In the genomic region with DNA sequence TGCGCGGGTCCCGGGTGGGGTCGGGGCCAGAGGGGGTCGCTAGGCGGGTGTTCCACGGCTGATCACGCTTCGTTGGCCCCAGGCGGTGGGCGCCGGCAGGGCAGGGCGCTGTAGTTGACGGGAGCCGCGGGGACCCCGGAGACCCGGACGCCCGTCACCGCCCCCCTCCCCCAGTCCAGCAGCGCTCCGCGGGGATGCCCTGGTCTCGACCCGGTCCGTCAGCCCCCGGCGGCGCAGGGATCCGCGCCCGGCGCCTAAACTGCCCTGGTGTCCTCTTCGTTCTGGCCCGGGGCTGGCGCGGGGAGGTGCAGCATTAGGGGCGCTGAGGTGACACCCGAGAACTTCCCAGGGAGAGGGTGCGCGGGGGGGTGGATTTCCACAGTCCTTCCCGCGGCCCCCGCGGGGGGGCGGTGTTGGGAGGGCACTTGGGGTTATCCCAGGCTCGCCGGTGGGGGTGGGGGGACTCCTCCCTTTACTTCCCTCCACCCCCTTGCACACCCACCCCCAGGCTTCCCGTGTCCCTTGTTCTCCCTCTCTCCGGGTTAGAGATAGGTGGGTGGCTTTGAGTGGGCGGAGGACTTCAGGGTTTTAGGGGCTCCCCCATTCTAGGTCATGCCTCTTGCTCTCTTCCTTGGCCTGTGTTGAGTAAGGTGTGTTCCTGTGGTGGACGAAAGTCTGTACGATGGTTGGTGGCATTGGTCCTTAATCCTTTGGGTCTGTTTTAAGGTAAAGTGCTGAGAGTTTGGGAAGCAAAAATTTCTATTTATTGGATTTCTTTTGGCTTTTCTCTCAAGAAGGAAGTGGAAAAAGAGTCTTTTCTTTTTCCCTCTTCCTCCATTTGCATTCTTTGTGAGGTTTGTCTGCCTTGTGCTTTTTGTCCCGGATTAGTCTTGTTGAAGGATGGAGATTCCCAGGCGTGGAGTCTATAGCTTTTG, we compare ENCODE assay signal across 8 cellular contexts. TPM values are rescaled to one million over a fixed set of nuclear protein-coding genes. Genes with fewer than 3 reads are reported as not detected.
DNase-seq lines count a peak whose midpoint lies in the region; ATAC-seq and TF ChIP-seq lines count a peak whose summit lies in the region.

No MANE protein-coding gene starts in this region.

- H2BK120ac ChIP-seq in IMR-90 (ENCODE audit: low read depth, low read length): peak overlapping the region; percentile 76

- no TSS peak for BruUV-seq in IMR-90 (replicated peaks; lab: Mats Ljungman, UMichigan)

- peak overlapping the region; percentile 92 to 98 (median 94) for H3K4me3 Mint-ChIP-seq in CD4-positive, CD25-positive, alpha-beta regulatory T cell

- H3K36me3 ChIP-seq in CD4-positive, CD25-positive, alpha-beta regulatory T cell (ENCODE audit: control insufficient read depth, insufficient read depth, low read length): no peaks in the 10 kb centered on the region
- H3K36me3 ChIP-seq in IMR-90 (ENCODE audit: control insufficient read depth, insufficient read depth, low read length) (peaks cover 11% of the 10 kb centered on the region), adrenal gland (replicated peaks in 1 of 2) (no peaks in the 10 kb centered on the region), rectal smooth muscle tissue (ENCODE audit: control insufficient read depth, insufficient read depth, low read length) (peaks cover 2% of the 10 kb centered on the region), uterus (no peaks in the 10 kb centered on the region)

- H3K27me3 ChIP-seq in CD4-positive, CD25-positive, alpha-beta regulatory T cell (ENCODE audit: control insufficient read depth, insufficient read depth, low read length): no peaks in the 10 kb centered on the region
- H3K27me3 ChIP-seq in IMR-90 (ENCODE audit: control insufficient read depth, insufficient read depth, low read length): no peaks in the 10 kb centered on the region
- no peaks in the 10 kb centered on the region for H3K27me3 ChIP-seq in adrenal gland
- no peaks in the 10 kb centered on the region for H3K27me3 ChIP-seq in right cardiac atrium (ENCODE audit: control insufficient read depth, insufficient read depth)
- no peaks in the 10 kb centered on the region for H3K27me3 ChIP-seq in rectal smooth muscle tissue (ENCODE audit: control insufficient read depth, insufficient read depth, low read length)
- H3K27me3 ChIP-seq in uterus: no peaks in the 10 kb centered on the region

- H3K4me3 ChIP-seq in CD4-positive, CD25-positive, alpha-beta regulatory T cell (ENCODE audit: low read depth, low read length): peak overlapping the region; percentile 62
- H3K4me3 ChIP-seq in IMR-90 (ENCODE audit: insufficient read depth, low read depth, low read length) (peak overlapping the region; percentile 73), adrenal gland (peak overlapping the region; percentile 79 to 98 (median 90)), right cardiac atrium (ENCODE audit: low read length) (peak overlapping the region; percentile 85), rectal smooth muscle tissue (ENCODE audit: low read length) (peak overlapping the region; percentile 70), uterus (peak overlapping the region; percentile 78 to 93)

- TF ChIP-seq CTCF in IMR-90 (conservative IDR thresholded peaks at IDR 0.05; ENCODE audit: low read depth, low read length): peak; percentile 51
- TF ChIP-seq CTCF in adrenal gland (IDR thresholded peaks at IDR 0.05): peak in 4 of 6 experiments; percentile 12 to 20 (median 18)
- peak in 1 of 4 experiments; percentile 15 for TF ChIP-seq CTCF in uterus (IDR thresholded peaks at IDR 0.05)

- WGBS in IMR-90 (ENCODE audit: extremely low coverage in 2 of 2, insufficient read length in 1 of 2), 2 experiments: 0% methylated on average over 3 of the region's 56 CpGs; no CpG with 5 or more reads in 1 of the 2 experiments
- 1 to 5% (median 2%) methylated on average over 7 to 56 of the region's 56 CpGs for WGBS in adrenal gland, 4 donors
- 2% methylated on average over 56 of the region's 56 CpGs for WGBS in right cardiac atrium

- H3K4me1 ChIP-seq in CD4-positive, CD25-positive, alpha-beta regulatory T cell (ENCODE audit: control insufficient read depth, insufficient read depth, low read length, poor library complexity, severe bottlenecking): peaks cover 23% of the 10 kb centered on the region
- peaks cover 18% of the 10 kb centered on the region for H3K4me1 ChIP-seq in IMR-90 (ENCODE audit: control insufficient read depth, insufficient read depth, low read length)
- H3K4me1 ChIP-seq in adrenal gland (replicated peaks in 1 of 2): peaks cover 31 to 43% of the 10 kb centered on the region in 2 donors
- peaks cover 5% of the 10 kb centered on the region for H3K4me1 ChIP-seq in right cardiac atrium (ENCODE audit: control insufficient read depth, insufficient read depth, low read length)
- peaks cover 6% of the 10 kb centered on the region for H3K4me1 ChIP-seq in rectal smooth muscle tissue (ENCODE audit: control insufficient read depth, insufficient read depth, low read length)
- H3K4me1 ChIP-seq in uterus: peaks cover 3 to 4% of the 10 kb centered on the region in 2 donors

- 0 out of 2 replicates have a peak, but pooled peaks have one; percentile 12 for TF ChIP-seq RAD21 in IMR-90 (IDR thresholded peaks at IDR 0.05; ENCODE audit: low read length)

- peak overlapping the region; percentile 40; the same call in 1 of the 3 replicates for H2BK15ac ChIP-seq in IMR-90 (ENCODE audit: low read depth, low read length)

- H3K14ac ChIP-seq in IMR-90 (replicated peaks; ENCODE audit: low read depth, low read length): peak overlapping the region; percentile 97

- peak overlapping the region; percentile 94 for H3K4ac ChIP-seq in IMR-90 (ENCODE audit: low read depth, low read length)

- peak overlapping the region; percentile 94 for H3K9ac ChIP-seq in IMR-90 (ENCODE audit: low read depth, low read length)
- H3K9ac ChIP-seq in rectal smooth muscle tissue (ENCODE audit: low read length): peak overlapping the region; percentile 25

- peak overlapping the region; percentile 14 to 86; a peak in 3 of 4 replicates for H4K8ac ChIP-seq in IMR-90 (ENCODE audit: low read depth in 2 of 2, low read length in 2 of 2)

- peak overlapping the region; percentile 95 for H3K23ac ChIP-seq in IMR-90 (ENCODE audit: low read depth, low read length)

- peak overlapping the region; percentile 94 for H3K18ac ChIP-seq in IMR-90 (ENCODE audit: low read depth, low read length)

- CTCF ChIA-PET in IMR-90 (lab: Yijun Ruan, JAX): interaction anchor here (1.0 to 1.7 kb wide), 3 partner anchors 8 to 53 kb away, joined by 3 to 8 read pairs (median 5); no protein-coding TSS in a partner anchor

- H2BK20ac ChIP-seq in IMR-90 (ENCODE audit: low read depth, low read length): peak overlapping the region; percentile 58; the same call in 1 of the 2 replicates

- H3K27me3 Mint-ChIP-seq in CD4-positive, CD25-positive, alpha-beta regulatory T cell: peaks cover 21% of the 10 kb centered on the region

- peak; percentile 82 for TF ChIP-seq POLR2A in IMR-90 (IDR thresholded peaks at IDR 0.05; ENCODE audit: low read depth, low read length)
- TF ChIP-seq POLR2A in adrenal gland (IDR thresholded peaks at IDR 0.05): no peak
- TF ChIP-seq POLR2A in uterus (IDR thresholded peaks at IDR 0.05): no peak

- H4K5ac ChIP-seq in IMR-90 (ENCODE audit: low read depth, low read length): peak overlapping the region; percentile 86

- H3K27ac ChIP-seq in CD4-positive, CD25-positive, alpha-beta regulatory T cell (ENCODE audit: insufficient read depth, low read length, poor library complexity, severe bottlenecking): peak overlapping the region; percentile 87
- peak overlapping the region; percentile 82 for H3K27ac ChIP-seq in IMR-90 (ENCODE audit: insufficient read depth, low read length)
- peak overlapping the region; percentile 99 to 100 (median 99) for H3K27ac ChIP-seq in adrenal gland
- peak overlapping the region; percentile 89 for H3K27ac ChIP-seq in right cardiac atrium (ENCODE audit: low read length)
- peak overlapping the region; percentile 85 for H3K27ac ChIP-seq in rectal smooth muscle tissue (ENCODE audit: low read depth, low read length)
- peak overlapping the region; percentile 95 to 98 for H3K27ac ChIP-seq in uterus

- dilution Hi-C loops in IMR-90 (cut with HindIII; ENCODE audit: low sequenced_read_pairs, unreplicated experiment): no loop called here

- H2AFZ ChIP-seq in IMR-90 (replicated peaks; ENCODE audit: low read length, poor library complexity): peak overlapping the region; percentile 88

- in situ Hi-C loops in IMR-90 (cut with MboI; ENCODE audit: low sequenced_read_pairs): no loop called here

- intact Hi-C loops in IMR-90 (cut with micrococcal nuclease): loop anchor here (5.0 kb wide), 1 partner anchor 171 kb away; no protein-coding TSS in a partner anchor
- intact Hi-C loops in adrenal gland (cut with DNase I): no loop called here
- intact Hi-C loops in right cardiac atrium (cut with DNase I): loop anchor here in 2 of 4 donors (2.0 to 5.0 kb wide), 2 partner anchors 46 to 47 kb away; no protein-coding TSS in a partner anchor
- intact Hi-C loops in uterus (cut with DNase I; ENCODE audit: low total_unique reads): loop anchor here (5.0 kb wide), 1 partner anchor 59 kb away; a partner anchor contains a TSS

- H3K9me3 ChIP-seq in CD4-positive, CD25-positive, alpha-beta regulatory T cell (ENCODE audit: control insufficient read depth in 2 of 2, low read length in 2 of 2): no peaks in the 10 kb centered on the region
- no peaks in the 10 kb centered on the region for H3K9me3 ChIP-seq in IMR-90 (ENCODE audit: control insufficient read depth, insufficient read depth, low read length)
- H3K9me3 ChIP-seq in adrenal gland (replicated peaks in 1 of 3): no peaks in the 10 kb centered on the region
- no peaks in the 10 kb centered on the region for H3K9me3 ChIP-seq in right cardiac atrium (ENCODE audit: control insufficient read depth, low read length)
- H3K9me3 ChIP-seq in uterus: no peaks in the 10 kb centered on the region

- peak overlapping the region; percentile 89 for H3K4me2 ChIP-seq in IMR-90 (ENCODE audit: low read depth, low read length)

- H4K20me1 ChIP-seq in IMR-90 (ENCODE audit: insufficient read depth, low read length): peaks cover 10% of the 10 kb centered on the region; the same call in 1 of the 2 replicates

- POLR2A ChIA-PET in IMR-90 (lab: Charles Lee; ENCODE audit: unreplicated experiment): interaction anchor here (0.6 kb wide), 3 partner anchors 213 to 443 kb away, joined by 3 to 13 read pairs (median 5); no protein-coding TSS in a partner anchor

- peak overlapping the region; percentile 90 for H2BK5ac ChIP-seq in IMR-90 (ENCODE audit: low read depth, low read length, poor library complexity, severe bottlenecking)

- H3K36me3 Mint-ChIP-seq in CD4-positive, CD25-positive, alpha-beta regulatory T cell: peaks cover 7% of the 10 kb centered on the region

- ATAC-seq in CD4-positive, CD25-positive, alpha-beta regulatory T cell (ENCODE audit: low read depth in 2 of 2): peak in 1 of 2 donors; percentile 1
- ATAC-seq in GM19455 (IDR thresholded peaks at IDR 0.05; ENCODE audit: unreplicated experiment) (peak; percentile 11), IMR-90 (ENCODE audit: low read depth) (peak; percentile 22), right cardiac atrium (peak; percentile 39 to 59)

- DNase-seq in CD4-positive, CD25-positive, alpha-beta regulatory T cell: peak; percentile 43 to 64 (median 49)
- DNase-seq in IMR-90 (peak; percentile 59), SW480 (ENCODE audit: low spot score) (peak; percentile 71), adrenal gland (peak; percentile 82 to 93 (median 89)), right cardiac atrium (peak; percentile 89 to 96 (median 95)), uterus (peak; percentile 82 to 85)

- peaks cover 4% of the 10 kb centered on the region for H3K9me1 ChIP-seq in IMR-90 (ENCODE audit: insufficient read depth, low read length)

- H3K27ac Mint-ChIP-seq in CD4-positive, CD25-positive, alpha-beta regulatory T cell: peak overlapping the region; percentile 90 to 97 (median 95)

- peaks cover 28 to 47% (median 40%) of the 10 kb centered on the region in 4 donors for H3K4me1 Mint-ChIP-seq in CD4-positive, CD25-positive, alpha-beta regulatory T cell

- peak overlapping the region; percentile 54 for H4K91ac ChIP-seq in IMR-90 (ENCODE audit: insufficient read depth, low read depth, low read length)

- H3K56ac ChIP-seq in IMR-90 (ENCODE audit: extremely low read depth, insufficient read depth, low read length): peak overlapping the region; percentile 83

- H2AK5ac ChIP-seq in IMR-90 (ENCODE audit: low read depth, low read length): peak overlapping the region; percentile 96

- no peaks in the 10 kb centered on the region for H3K9me3 Mint-ChIP-seq in CD4-positive, CD25-positive, alpha-beta regulatory T cell

- peaks cover 0 to 31% of the 10 kb centered on the region in 2 experiments; a peak in 2 of 4 replicates for H3K79me1 ChIP-seq in IMR-90 (ENCODE audit: low read depth in 1 of 2, low read length in 2 of 2)

- H2AK9ac ChIP-seq in IMR-90 (replicated peaks; ENCODE audit: low read depth, low read length, poor library complexity): peak overlapping the region; percentile 90

RNA-seq across cellular contexts. Expression of a gene that starts 0.7 kb away (rescaled TPM):
- 50.4 TPM for total RNA-seq in CD4-positive, CD25-positive, alpha-beta regulatory T cell
- 1 to 10 TPM; 2.0 to 5.4 (median 3.3) TPM for polyA plus RNA-seq in CD4-positive, CD25-positive, alpha-beta regulatory T cell
- 51.7 and 55.9 TPM in 2 replicates for total RNA-seq in IMR-90 (2012; rRNA removed)
- polyA plus RNA-seq in IMR-90 (2012; rRNA removed): 7.2 and 9.2 TPM in 2 replicates
- polyA plus RNA-seq in IMR-90 (2012; cell fraction: cytosol; rRNA removed): 1.4 and 1.9 TPM in 2 replicates
- polyA plus RNA-seq in IMR-90 (2012; cell fraction: nucleus; rRNA removed; ENCODE audit: low replicate concordance): 1.9 and 15.7 TPM in 2 replicates
- total RNA-seq in adrenal gland: 10 to 100 TPM; 24.2 to 51.7 (median 45.3) TPM
- polyA plus RNA-seq in adrenal gland: 10 to 100 TPM in 1 of 3 donors, 1 to 10 TPM in 2; 8.7 to 13.7 (median 9.6) TPM
- total RNA-seq in right cardiac atrium: 10 to 100 TPM; 31.9 to 59.5 (median 39.1) TPM
- 9.6 TPM for polyA plus RNA-seq in right cardiac atrium
- total RNA-seq in uterus: 100 to 1,000 TPM in 1 of 4 donors, 10 to 100 TPM in 3; 34.3 to 143 (median 51.2) TPM

Comparison
In these comparisons a context has a peak if more than half of its experiments do, and no peak if none do; other contexts are left out.
1. intact Hi-C loops: an anchor here in IMR-90 (5.0 kb wide) and uterus (5.0 kb wide); none called in adrenal gland.